27 cellular contexts compared by ENCODE assay signal in the genomic region with DNA sequence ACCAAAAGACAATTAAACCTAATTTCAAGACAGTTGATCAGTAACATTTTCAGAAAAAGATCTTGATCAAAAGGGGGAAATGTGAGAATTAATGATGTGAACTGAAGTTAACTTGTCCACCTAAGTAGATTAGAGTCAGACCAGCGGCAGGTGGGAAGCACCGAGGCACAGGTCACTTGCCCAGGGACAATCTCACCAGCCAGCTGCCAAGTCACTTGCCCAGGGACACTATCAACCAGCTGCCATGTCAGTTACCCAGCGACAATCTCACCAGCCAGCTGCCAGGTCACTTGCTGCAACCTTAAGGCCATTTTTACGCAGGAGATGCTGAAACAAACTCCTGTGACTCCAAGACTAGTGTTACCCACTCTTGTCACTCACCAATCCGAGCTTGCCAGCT.
"Had no signal": no experiment of that assay in that cellular context is flagged by ENCODE, and none has a peak within 500 bp of the region (broad histone marks: within the 10 kb centered on the region; RNA-seq: fewer than 3 reads in every experiment).

No MANE protein-coding gene starts in this region.

- DNase-seq: activated effector memory CD4-positive, alpha-beta T cell treated with anti-CD3 and anti-CD28 coated beads, Interleukin-2, amount 50 U/mL, for 16 hours; activated effector memory CD4-positive, alpha-beta T cell treated with Interleukin-2 at 50 U/mL for 16 hours; activated gamma-delta T cell; activated gamma-delta T cell treated with Interleukin-2 at 50 U/mL for 16 hours; activated naive CD4-positive, alpha-beta T cell; activated naive CD4-positive, alpha-beta T cell treated with anti-CD3 and anti-CD28 coated beads for 36 hours; activated naive CD4-positive, alpha-beta T cell treated with anti-CD3 and anti-CD28 coated beads, Interleukin-2, amount 10 ng/mL, durations not matched to agents 7 days and 5 days; activated naive CD4-positive, alpha-beta T cell treated with anti-CD3 and anti-CD28 coated beads, Interleukin-2, amount 50 U/mL, for 16 hours; activated naive CD4-positive, alpha-beta T cell treated with Interleukin-2 at 50 U/mL for 16 hours; activated naive CD8-positive, alpha-beta T cell treated with anti-CD3 and anti-CD28 coated beads for 36 hours; activated naive CD8-positive, alpha-beta T cell treated with anti-CD3 and anti-CD28 coated beads, Interleukin-2, amount 10 ng/mL, durations not matched to agents 7 days and 5 days; activated naive CD8-positive, alpha-beta T cell treated with anti-CD3 and anti-CD28 coated beads, Interleukin-2, amount 50 U/mL, for 24 hours; activated T-cell treated with anti-CD3 and anti-CD28 coated beads, Interleukin-2, amount 50 U/mL, for 1 hour; activated T-cell treated with anti-CD3 and anti-CD28 coated beads, Interleukin-2, amount 50 U/mL, for 24 hours; activated T-cell treated with anti-CD3 and anti-CD28 coated beads, Interleukin-2, amount 50 U/mL, for 4 hours; activated T-cell treated with anti-CD3 and anti-CD28 coated beads, Interleukin-2, amount 50 U/mL, for 48 hours; activated T-cell treated with anti-CD3 and anti-CD28 coated beads, Interleukin-2, amount 50 U/mL, for 72 hours; adrenal gland; amniotic stem cell; amygdala; anterior cingulate cortex; aorta; body of pancreas; brain microvascular endothelial cell; caudate nucleus; central memory CD4-positive, alpha-beta T cell; cerebellar nuclear complex had no signal
